In the genomic region with DNA sequence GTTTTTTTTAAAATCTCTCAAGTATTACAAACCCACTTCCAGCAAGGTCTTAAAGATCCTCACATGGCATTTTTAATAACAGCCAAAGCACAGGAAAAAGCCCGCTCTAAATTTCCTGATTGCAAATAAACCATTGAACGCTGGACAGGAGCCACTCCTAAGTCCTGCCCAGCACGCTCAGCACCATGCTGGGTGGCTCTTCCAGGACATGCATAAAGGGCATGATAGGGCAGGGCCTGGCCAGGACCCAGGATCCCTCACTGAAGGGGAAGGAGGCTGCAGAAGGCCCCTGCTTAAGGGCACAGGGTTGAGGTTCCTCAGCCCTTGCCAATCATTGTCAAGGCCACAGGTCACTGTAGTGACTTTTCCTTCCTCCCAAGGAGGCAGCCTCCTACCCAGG, we compare ENCODE assay signal across 15 cellular contexts.
"Had no signal": no experiment of that assay in that cellular context is flagged by ENCODE, and none has a peak within 500 bp of the region (broad histone marks: within the 10 kb centered on the region; RNA-seq: fewer than 3 reads in every experiment).

No MANE protein-coding gene starts in this region.

- H3K36me3 ChIP-seq: neural progenitor cell, ovary had no signal

- H3K27ac Mint-ChIP-seq: activated T-helper 2 cell treated with anti-CD3 and anti-CD28 coated beads, Interferon-gamma antibody, Interleukin-2, Interleukin-4, amounts not matched to agents 10 μg/mL and 5 μg/mL and 100 μg/mL, durations not matched to agents 14 hours and 24 hours and 36 hours; immature natural killer cell; neural progenitor cell; T-helper 1 cell treated with Interleukin-12 subunit alpha and Interleukin-12 subunit beta and Interleukin-4 antibody, amounts not matched to agents 30 μg/mL and 1 μg/mL, for 36 hours had no signal

- H3K27ac ChIP-seq: neural progenitor cell, ovary, tibial nerve had no signal

- DNase-seq: activated CD4-positive, alpha-beta T cell treated with anti-CD3 and anti-CD28 coated beads, Interleukin-2, amount 10 ng/mL, durations not matched to agents 7 days and 5 days; activated CD4-positive, CD25-positive, alpha-beta regulatory T cell; activated naive CD4-positive, alpha-beta T cell treated with anti-CD3 and anti-CD28 coated beads, Interleukin-2, amount 50 U/mL, for 16 hours; central memory CD4-positive, alpha-beta T cell; dermis blood vessel endothelial cell; erythroblast; immature natural killer cell; left colon; mesendoderm; ovary; small intestine had no signal

- H3K9me3 Mint-ChIP-seq: activated CD4-positive, alpha-beta T cell treated with anti-CD3 and anti-CD28 coated beads, Interleukin-2, amount 10 ng/mL, durations not matched to agents 7 days and 5 days; activated T-helper 2 cell treated with anti-CD3 and anti-CD28 coated beads, Interferon-gamma antibody, Interleukin-2, Interleukin-4, amounts not matched to agents 10 μg/mL and 5 μg/mL and 100 μg/mL, durations not matched to agents 14 hours and 24 hours and 36 hours; immature natural killer cell; neural progenitor cell; T-helper 1 cell treated with Interleukin-12 subunit alpha and Interleukin-12 subunit beta and Interleukin-4 antibody, amounts not matched to agents 30 μg/mL and 1 μg/mL, for 36 hours had no signal

- ATAC-seq: left colon had no signal

- H3K4me3 ChIP-seq: neural progenitor cell, ovary, tibial nerve had no signal

- H3K9me3 ChIP-seq: ovary, tibial nerve had no signal

- H3K27me3 ChIP-seq: neural progenitor cell, ovary, tibial nerve had no signal

- H3K4me3 Mint-ChIP-seq: activated CD4-positive, alpha-beta T cell treated with anti-CD3 and anti-CD28 coated beads, Interleukin-2, amount 10 ng/mL, durations not matched to agents 7 days and 5 days; neural progenitor cell; T-helper 1 cell treated with Interleukin-12 subunit alpha and Interleukin-12 subunit beta and Interleukin-4 antibody, amounts not matched to agents 30 μg/mL and 1 μg/mL, for 36 hours had no signal

- FAIRE-seq: small intestine had no signal

- H3K4me1 ChIP-seq: neural progenitor cell had no signal
